9 cellular contexts compared by ENCODE assay signal in genomic region chr15:69729167-69729748, GRCh38.
A peak's percentile ranks its signal among the peaks of the same experiment; 100 is the strongest.
DNase-seq lines count a peak whose midpoint lies in the region; ATAC-seq, FAIRE-seq and TF ChIP-seq lines count a peak whose summit lies in the region.
"Had no signal": no experiment of that assay in that cellular context is flagged by ENCODE, and none has a peak within 500 bp of the region (broad histone marks: within the 10 kb centered on the region; RNA-seq: fewer than 3 reads in every experiment).

No MANE protein-coding gene starts in this region.

- H3K4me3 ChIP-seq in astrocyte (ENCODE audit: insufficient read depth, low read depth, low read length) (no peak overlapping the region), lower lobe of right lung (no peak overlapping the region)

- H3K4me3 Mint-ChIP-seq in T-helper 17 cell, result no peak overlapping the region
- no peak overlapping the region for H3K4me3 Mint-ChIP-seq in astrocyte (ENCODE audit: unreplicated experiment)

- DNase-seq in activated CD4-positive, CD25-positive, alpha-beta regulatory T cell (lab: John Stamatoyannopoulos, UW), result peak; percentile 41 to 68 (median 48)
- DNase-seq in T-helper 17 cell (peak; percentile 46 to 74 (median 58)), astrocyte (ENCODE audit: low read depth) (no peak), lower lobe of right lung (peak; percentile 58), amniotic stem cell (lab: John Stamatoyannopoulos, UW) (no peak)
- peak; percentile 38 to 83 for DNase-seq in stimulated activated CD8-positive, alpha-beta memory T cell treated with anti-CD3 and anti-CD28 coated beads, Interleukin-4, amount 100 ng/mL, for 4 hours (ENCODE audit: low read depth in 2 of 2, low spot score in 1 of 2)

- H3K36me3 Mint-ChIP-seq in T-helper 17 cell (ENCODE audit: low read depth) (no peaks in the 10 kb centered on the region), astrocyte (ENCODE audit: low read depth, unreplicated experiment) (peaks cover 5% of the 10 kb centered on the region)

- no peaks in the 10 kb centered on the region for H3K36me3 ChIP-seq in astrocyte (ENCODE audit: insufficient read depth, low read length)
- H3K36me3 ChIP-seq in lower lobe of right lung, result no peaks in the 10 kb centered on the region

- H3K27me3 ChIP-seq in astrocyte (ENCODE audit: insufficient read depth, low read length) (peaks cover 19% of the 10 kb centered on the region), lower lobe of right lung (ENCODE audit: low read depth) (no peaks in the 10 kb centered on the region)

- intact Hi-C loops in lower lobe of right lung (cut with DNase I), result no loop called here

- no peak overlapping the region for H2AFZ ChIP-seq in astrocyte (ENCODE audit: low read depth, low read length)

- H3K4me1 Mint-ChIP-seq in T-helper 17 cell, result peaks cover 20% of the 10 kb centered on the region
- peaks cover 7% of the 10 kb centered on the region for H3K4me1 Mint-ChIP-seq in astrocyte (ENCODE audit: low read depth, unreplicated experiment)

- no peak for ATAC-seq in activated CD4-positive, CD25-positive, alpha-beta regulatory T cell treated with anti-CD3 and anti-CD28 coated beads, Interleukin-2, amount 50 U/mL, for 24 hours
- ATAC-seq in T-helper 17 cell (peak; percentile 54), lower lobe of right lung (no peak), HG03439 (IDR thresholded peaks at IDR 0.05; ENCODE audit: unreplicated experiment) (no peak)

- no peak overlapping the region for H3K9ac ChIP-seq in astrocyte (ENCODE audit: low read length)

- H3K4me2 ChIP-seq in astrocyte (ENCODE audit: low read length), result no peak overlapping the region

- TF ChIP-seq CTCF in astrocyte (IDR thresholded peaks at IDR 0.05; ENCODE audit: insufficient read depth, low read depth, low read length) (peak; percentile 81), lower lobe of right lung (IDR thresholded peaks at IDR 0.05) (peak; percentile 80)

- H3K27me3 Mint-ChIP-seq in T-helper 17 cell, result peaks cover 9% of the 10 kb centered on the region
- H3K27me3 Mint-ChIP-seq in astrocyte (ENCODE audit: low read depth, unreplicated experiment), result peaks cover 64% of the 10 kb centered on the region

- FAIRE-seq in astrocyte (lab: Jason Lieb, UNC), result no peak

- H3K9me3 ChIP-seq in T-helper 17 cell (ENCODE audit: control insufficient read depth, low read length, poor library complexity, severe bottlenecking) (no peaks in the 10 kb centered on the region), astrocyte (ENCODE audit: insufficient read depth, low read depth, low read length) (no peaks in the 10 kb centered on the region), lower lobe of right lung (no peaks in the 10 kb centered on the region)

- peaks cover 4% of the 10 kb centered on the region for H3K9me3 Mint-ChIP-seq in astrocyte (ENCODE audit: unreplicated experiment)

- H3K27ac Mint-ChIP-seq in T-helper 17 cell, result peak overlapping the region; percentile 27
- peak overlapping the region; percentile 0 for H3K27ac Mint-ChIP-seq in astrocyte (ENCODE audit: unreplicated experiment)

- H3K79me2 ChIP-seq in astrocyte (ENCODE audit: insufficient read depth, low read length), result no peaks in the 10 kb centered on the region

- no peaks in the 10 kb centered on the region for H3K4me1 ChIP-seq in astrocyte (ENCODE audit: insufficient read depth, low read length)
- H3K4me1 ChIP-seq in lower lobe of right lung, result peaks cover 16% of the 10 kb centered on the region

- H3K27ac ChIP-seq in astrocyte (ENCODE audit: low read depth, low read length) (no peak overlapping the region), lower lobe of right lung (no peak overlapping the region)
- H3K27ac ChIP-seq: epithelial cell of prostate had no signal

- H4K20me1 ChIP-seq in astrocyte (ENCODE audit: insufficient read depth, low read length), result no peaks in the 10 kb centered on the region

Comparison
In these comparisons a context has a peak if more than half of its experiments do, and no peak if none do; other contexts are left out.
1. DNase-seq: peak in activated CD4-positive, CD25-positive, alpha-beta regulatory T cell (4 of 4), T-helper 17 cell (3 of 3), lower lobe of right lung (single experiment) and stimulated activated CD8-positive, alpha-beta memory T cell treated with anti-CD3 and anti-CD28 coated beads, Interleukin-4, amount 100 ng/mL, for 4 hours (2 of 2); none in astrocyte (single experiment) and amniotic stem cell (single experiment).